ENCODE assay signal across 9 cellular contexts in genomic region chr2:3651686-3652516, GRCh38. TPM values are rescaled to one million over a fixed set of nuclear protein-coding genes. Genes with fewer than 3 reads are reported as not detected.
DNase-seq lines count a peak whose midpoint lies in the region; ATAC-seq and FAIRE-seq lines count a peak whose summit lies in the region.
"Had no signal": no experiment of that assay in that cellular context is flagged by ENCODE, and none has a peak within 500 bp of the region (broad histone marks: within the 10 kb centered on the region; RNA-seq: fewer than 3 reads in every experiment).

No MANE protein-coding gene starts in this region.

- POLR2A ChIA-PET in activated CD4-positive, alpha-beta memory T cell treated with anti-CD3 and anti-CD28 coated beads for 36 hours (lab: Charles Lee), result interaction anchor here (0.9 to 1.6 kb wide), 5 partner anchors 76 to 429 kb away, joined by 3 to 17 read pairs (median 4); partner anchors contain the start of gene RNASEH1

- H3K4me2 ChIP-seq in mesendoderm (ENCODE audit: low read length), result peak overlapping the region; percentile 34

- H3K36me3 Mint-ChIP-seq in activated CD4-positive, alpha-beta memory T cell treated with anti-CD3 and anti-CD28 coated beads for 36 hours, result no peaks in the 10 kb centered on the region

- H3K4me3 ChIP-seq in mesendoderm (ENCODE audit: low read length), result no peak overlapping the region

- peak overlapping the region; percentile 84 for H3K27ac Mint-ChIP-seq in activated CD4-positive, alpha-beta memory T cell treated with anti-CD3 and anti-CD28 coated beads for 36 hours

- peaks cover 4% of the 10 kb centered on the region for H3K27me3 Mint-ChIP-seq in activated CD4-positive, alpha-beta memory T cell treated with anti-CD3 and anti-CD28 coated beads for 36 hours

- no peaks in the 10 kb centered on the region for H3K36me3 ChIP-seq in mesendoderm (ENCODE audit: control insufficient read depth, insufficient read depth, low read length)
- H3K36me3 ChIP-seq: neutrophil had no signal

- H3K4me1 ChIP-seq in mesendoderm (ENCODE audit: control insufficient read depth, low read depth, low read length), result no peaks in the 10 kb centered on the region

- peak overlapping the region; percentile 7 for H3K27ac ChIP-seq in mesendoderm (ENCODE audit: low read depth, low read length)
- H3K27ac ChIP-seq: neutrophil had no signal

- H3K79me2 ChIP-seq in mesendoderm (ENCODE audit: control insufficient read depth, insufficient read depth, low read length), result no peaks in the 10 kb centered on the region

- peak overlapping the region; percentile 80 for H3K56ac ChIP-seq in mesendoderm (ENCODE audit: low read length)

- H3K27me3 ChIP-seq in mesendoderm (ENCODE audit: insufficient read depth, low read length, poor library complexity), result no peaks in the 10 kb centered on the region

- DNase-seq in GM18507 (ENCODE audit: extremely low spot score, insufficient read length, low read depth) (peak; percentile 78), NCI-H2029 (lab: John Stamatoyannopoulos, UW) (peak; percentile 92), ecto neural progenitor cell (ENCODE audit: low spot score) (peak; percentile 89), mesendoderm (peak; percentile 87), LoVo (ENCODE audit: low spot score) (no peak)
- peak; percentile 84 for DNase-seq in activated CD4-positive, alpha-beta memory T cell treated with anti-CD3 and anti-CD28 coated beads for 36 hours
- peak; percentile 15 for DNase-seq in stimulated activated CD8-positive, alpha-beta memory T cell treated with anti-CD3 and anti-CD28 coated beads, Interleukin-15, amount 100 ng/mL, for 24 hours (ENCODE audit: low read depth)

- CTCF ChIA-PET in activated CD4-positive, alpha-beta memory T cell treated with anti-CD3 and anti-CD28 coated beads for 36 hours (lab: Charles Lee), result interaction anchor here (0.6 to 5.2 kb wide), 14 partner anchors 10 to 274 kb away, joined by 3 to 65 read pairs (median 5); partner anchors contain the start of genes EIPR1, RNASEH1 and TRAPPC12

- FAIRE-seq in GM18507 (lab: Jason Lieb, UNC), result peak; percentile 81

- no peak overlapping the region for H3K4ac ChIP-seq in mesendoderm (ENCODE audit: low read depth, low read length)

- H3K79me1 ChIP-seq in mesendoderm (ENCODE audit: low read length), result no peaks in the 10 kb centered on the region

- no peak overlapping the region for H2BK5ac ChIP-seq in mesendoderm (ENCODE audit: low read length)

- H2BK15ac ChIP-seq in mesendoderm (replicated peaks; ENCODE audit: low read depth), result no peak overlapping the region

- no peak overlapping the region for H4K8ac ChIP-seq in mesendoderm (ENCODE audit: low read depth, low read length)

- H3K18ac ChIP-seq in mesendoderm (ENCODE audit: low read length), result no peak overlapping the region

- H4K5ac ChIP-seq in mesendoderm (ENCODE audit: low read length), result no peak overlapping the region

- no peaks in the 10 kb centered on the region for H3K9me3 Mint-ChIP-seq in activated CD4-positive, alpha-beta memory T cell treated with anti-CD3 and anti-CD28 coated beads for 36 hours

- H2BK120ac ChIP-seq in mesendoderm (ENCODE audit: low read depth, low read length), result no peak overlapping the region

- H3K23ac ChIP-seq in mesendoderm (ENCODE audit: low read length), result no peak overlapping the region

- peak; percentile 89 for ATAC-seq in HG02938 (IDR thresholded peaks at IDR 0.05; ENCODE audit: unreplicated experiment)

- H3K4me1 Mint-ChIP-seq in activated CD4-positive, alpha-beta memory T cell treated with anti-CD3 and anti-CD28 coated beads for 36 hours (ENCODE audit: low read depth), result peaks cover 12% of the 10 kb centered on the region

- H2AK5ac ChIP-seq in mesendoderm (ENCODE audit: low read length), result no peak overlapping the region

- intact Hi-C loops in activated CD4-positive, alpha-beta memory T cell treated with anti-CD3 and anti-CD28 coated beads for 36 hours (cut with micrococcal nuclease), result loop anchor here (1.0 to 5.0 kb wide), 8 partner anchors 47 to 454 kb away; partner anchors contain the start of genes ADI1, EIPR1 and RPS7

- peak overlapping the region; percentile 53 for H3K9ac ChIP-seq in mesendoderm (ENCODE audit: low read length)

- no CpG with 5 or more reads among the region's 42 CpGs for WGBS in mesendoderm (ENCODE audit: extremely low coverage, insufficient coverage, low lambda C conversion rate)

- H3K4me3 Mint-ChIP-seq in activated CD4-positive, alpha-beta memory T cell treated with anti-CD3 and anti-CD28 coated beads for 36 hours, result peak overlapping the region; percentile 78

RNA-seq across cellular contexts. Expression of gene ALLC, which starts 6.1 kb away (rescaled TPM):
- total RNA-seq in activated CD4-positive, alpha-beta memory T cell treated with anti-CD3 and anti-CD28 coated beads for 36 hours, result not detected
- not detected for polyA plus RNA-seq in mesendoderm (2013, experiment 1 of 2)
- polyA plus RNA-seq in mesendoderm (2013, experiment 2 of 2), result not detected

RNA-seq across cellular contexts. Expression of gene DCDC2C, which starts 51.5 kb away (rescaled TPM):
- not detected for total RNA-seq in activated CD4-positive, alpha-beta memory T cell treated with anti-CD3 and anti-CD28 coated beads for 36 hours
- polyA plus RNA-seq in mesendoderm (2013, experiment 1 of 2), result 0.10 TPM
- not detected for polyA plus RNA-seq in mesendoderm (2013, experiment 2 of 2)

RNA-seq across cellular contexts. Expression of gene COLEC11, which starts 57.0 kb away (rescaled TPM):
- under 1 TPM in 1 of 2 experiments, not detected in 1; 0.31 TPM for total RNA-seq in activated CD4-positive, alpha-beta memory T cell treated with anti-CD3 and anti-CD28 coated beads for 36 hours
- polyA plus RNA-seq in mesendoderm (2013, experiment 1 of 2), result 0.22 TPM
- polyA plus RNA-seq in mesendoderm (2013, experiment 2 of 2), result 0.15 TPM
